Comparison of ENCODE assay signal across 14 cellular contexts in genomic region chr6:126720326-126720725, GRCh38.
DNase-seq lines count a peak whose midpoint lies in the region; ATAC-seq, FAIRE-seq and TF ChIP-seq lines count a peak whose summit lies in the region.
"Had no signal": no experiment of that assay in that cellular context is flagged by ENCODE, and none has a peak within 500 bp of the region (broad histone marks: within the 10 kb centered on the region; RNA-seq: fewer than 3 reads in every experiment).

No MANE protein-coding gene starts in this region.

- H3K27me3 Mint-ChIP-seq in HFFc6 (ENCODE audit: insufficient read depth): no peaks in the 10 kb centered on the region
- H3K27me3 Mint-ChIP-seq in astrocyte (ENCODE audit: low read depth, unreplicated experiment): no peaks in the 10 kb centered on the region

- H3K9ac ChIP-seq in astrocyte (ENCODE audit: low read length): no peak overlapping the region

- FAIRE-seq in astrocyte (lab: Jason Lieb, UNC): no peak

- H3K9me3 Mint-ChIP-seq in HFFc6: no peaks in the 10 kb centered on the region
- no peaks in the 10 kb centered on the region for H3K9me3 Mint-ChIP-seq in astrocyte (ENCODE audit: unreplicated experiment)
- H3K9me3 Mint-ChIP-seq: H9 had no signal

- no peak overlapping the region for H3K4me2 ChIP-seq in astrocyte (ENCODE audit: low read length)

- DNase-seq in HFFc6: no peak
- DNase-seq in astrocyte (ENCODE audit: low read depth): peak; percentile 27
- peak; percentile 69 for DNase-seq in fibroblast of peridontal ligament (ENCODE audit: extremely low read depth)
- peak; percentile 59 for DNase-seq in stromal cell of bone marrow (ENCODE audit: low read depth)
- no peak for DNase-seq in left lung
- no peak for DNase-seq in NCI-H146 treated with DMSO at 0.1 percent for 48 hours (lab: John Stamatoyannopoulos, UW; ENCODE audit: unreplicated experiment)
- DNase-seq: CD8-positive, alpha-beta T cell; H9; NCI-H146; NCI-H226; NCI-H69; Peyer's patch; SHP77 had no signal

- H3K4me1 Mint-ChIP-seq in HFFc6 (ENCODE audit: low read depth) (peaks cover 56% of the 10 kb centered on the region), astrocyte (ENCODE audit: low read depth, unreplicated experiment) (peaks cover 16% of the 10 kb centered on the region)

- H4K20me1 ChIP-seq in astrocyte (ENCODE audit: insufficient read depth, low read length): no peaks in the 10 kb centered on the region

- H3K27ac Mint-ChIP-seq in HFFc6 (peak overlapping the region; percentile 41; the same call in 1 of the 2 replicates), astrocyte (ENCODE audit: unreplicated experiment) (peak overlapping the region; percentile 44)
- H3K27ac Mint-ChIP-seq: CD8-positive, alpha-beta T cell; H9 had no signal

- intact Hi-C loops in left lung (cut with DNase I): no loop called here

- H3K36me3 ChIP-seq in astrocyte (ENCODE audit: insufficient read depth, low read length) (no peaks in the 10 kb centered on the region), left lung (no peaks in the 10 kb centered on the region)
- H3K36me3 ChIP-seq: Peyer's patch had no signal

- H3K4me3 Mint-ChIP-seq in HFFc6: no peak overlapping the region
- H3K4me3 Mint-ChIP-seq in astrocyte (ENCODE audit: unreplicated experiment): no peak overlapping the region
- H3K4me3 Mint-ChIP-seq: CD8-positive, alpha-beta T cell; H9 had no signal

- H3K27ac ChIP-seq in astrocyte (ENCODE audit: low read depth, low read length) (no peak overlapping the region), left lung (no peak overlapping the region)
- H3K27ac ChIP-seq: Peyer's patch had no signal

- H2AFZ ChIP-seq in astrocyte (ENCODE audit: low read depth, low read length): no peak overlapping the region

- ATAC-seq in left lung (no peak), GM19328 (IDR thresholded peaks at IDR 0.05; ENCODE audit: unreplicated experiment) (no peak)
- ATAC-seq: CD8-positive, alpha-beta T cell had no signal

- H3K79me2 ChIP-seq in astrocyte (ENCODE audit: insufficient read depth, low read length): no peaks in the 10 kb centered on the region

- H3K36me3 Mint-ChIP-seq in HFFc6 (ENCODE audit: low read depth) (no peaks in the 10 kb centered on the region), astrocyte (ENCODE audit: low read depth, unreplicated experiment) (peaks cover 1% of the 10 kb centered on the region)
- H3K36me3 Mint-ChIP-seq: CD8-positive, alpha-beta T cell had no signal

- peaks cover 15% of the 10 kb centered on the region for H3K4me1 ChIP-seq in astrocyte (ENCODE audit: insufficient read depth, low read length)
- no peaks in the 10 kb centered on the region for H3K4me1 ChIP-seq in left lung
- H3K4me1 ChIP-seq: Peyer's patch had no signal

- H3K4me3 ChIP-seq in astrocyte (ENCODE audit: insufficient read depth, low read depth, low read length): no peak overlapping the region
- H3K4me3 ChIP-seq in left lung: no peak overlapping the region
- H3K4me3 ChIP-seq: Peyer's patch had no signal

- H3K27me3 ChIP-seq in astrocyte (ENCODE audit: insufficient read depth, low read length) (no peaks in the 10 kb centered on the region), left lung (no peaks in the 10 kb centered on the region)
- H3K27me3 ChIP-seq: Peyer's patch had no signal

- no peak for TF ChIP-seq CTCF in HFFc6 (IDR thresholded peaks at IDR 0.05)
- no peak for TF ChIP-seq CTCF in astrocyte (IDR thresholded peaks at IDR 0.05; ENCODE audit: insufficient read depth, low read depth, low read length)
- no peak for TF ChIP-seq CTCF in left lung (IDR thresholded peaks at IDR 0.05)

- H3K9me3 ChIP-seq in astrocyte (ENCODE audit: insufficient read depth, low read depth, low read length): no peaks in the 10 kb centered on the region
- H3K9me3 ChIP-seq in left lung: no peaks in the 10 kb centered on the region
- H3K9me3 ChIP-seq: Peyer's patch had no signal

Comparison
In these comparisons a context has a peak if more than half of its experiments do, and no peak if none do; other contexts are left out.
1. DNase-seq: peak in astrocyte (single experiment), fibroblast of peridontal ligament (single experiment) and stromal cell of bone marrow (single experiment); none in HFFc6 (single experiment), left lung (0 of 2) and NCI-H146 treated with DMSO at 0.1 percent for 48 hours (single experiment).